23 cellular contexts compared by ENCODE assay signal in the genomic region with DNA sequence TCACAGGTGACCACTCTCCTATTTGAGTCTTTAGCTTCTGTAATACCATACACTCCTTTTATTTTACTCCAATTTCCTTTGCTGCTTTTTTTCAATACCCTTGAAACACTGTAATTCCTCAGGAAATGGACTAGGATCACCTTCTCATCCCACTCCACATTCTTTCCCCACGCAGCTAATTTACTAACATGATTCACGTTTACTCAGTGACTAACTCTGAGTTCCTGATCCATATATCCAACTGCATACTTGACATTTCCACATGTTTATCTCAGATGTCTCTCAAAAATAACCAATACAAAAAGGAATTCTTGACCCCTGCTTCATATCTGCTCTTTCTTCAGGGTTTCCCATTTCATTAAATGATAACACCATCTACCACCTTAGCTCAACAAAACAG. TPM values are rescaled to one million over a fixed set of nuclear protein-coding genes. Genes with fewer than 3 reads are reported as not detected.
DNase-seq lines count a peak whose midpoint lies in the region; ATAC-seq, FAIRE-seq and TF ChIP-seq lines count a peak whose summit lies in the region.
"Had no signal": no experiment of that assay in that cellular context is flagged by ENCODE, and none has a peak within 500 bp of the region (broad histone marks: within the 10 kb centered on the region; RNA-seq: fewer than 3 reads in every experiment).

No MANE protein-coding gene starts in this region.

- H2AFZ ChIP-seq in endothelial cell of umbilical vein (ENCODE audit: low read depth, low read length): no peak overlapping the region

- H3K9ac ChIP-seq in endothelial cell of umbilical vein (replicated peaks; ENCODE audit: extremely low read depth, insufficient read depth, low read length): no peak overlapping the region

- H3K27ac ChIP-seq in endothelial cell of umbilical vein (ENCODE audit: insufficient read depth, low read depth, low read length) (no peak overlapping the region), heart right ventricle (no peak overlapping the region)
- H3K27ac ChIP-seq: heart left ventricle, psoas muscle, VCaP had no signal

- no peak overlapping the region for H3K4me2 ChIP-seq in endothelial cell of umbilical vein (ENCODE audit: insufficient read depth, low read length)

- FAIRE-seq in RCC 7860 (lab: Jason Lieb, UNC) (no peak), endothelial cell of umbilical vein (lab: Jason Lieb, UNC) (peak; percentile 57)

- intact Hi-C loops in endothelial cell of umbilical vein (cut with micrococcal nuclease): no loop called here
- intact Hi-C loops in heart right ventricle (cut with DNase I): no loop called here

- H3K36me3 ChIP-seq in endothelial cell of umbilical vein (ENCODE audit: control insufficient read depth in 2 of 2, extremely low read depth in 1 of 2, insufficient read depth in 2 of 2, low read length in 2 of 2) (no peaks in the 10 kb centered on the region), heart right ventricle (no peaks in the 10 kb centered on the region)
- H3K36me3 ChIP-seq: heart left ventricle had no signal

- H3K4me1 ChIP-seq in endothelial cell of umbilical vein (ENCODE audit: control insufficient read depth, extremely low read depth, insufficient read depth, low read length) (no peaks in the 10 kb centered on the region), heart right ventricle (no peaks in the 10 kb centered on the region)
- H3K4me1 ChIP-seq: heart left ventricle, psoas muscle had no signal

- dilution Hi-C loops in endothelial cell of umbilical vein (cut with MboI; ENCODE audit: extremely low pct_ligation_motif_present, low sequenced_read_pairs): no loop called here

- WGBS in heart right ventricle, 2 donors: 54% methylated on average over 2 of the region's 2 CpGs

- H3K4me3 ChIP-seq in endothelial cell of umbilical vein (replicated peaks in 1 of 3; ENCODE audit: insufficient read depth in 1 of 3, low read depth in 1 of 3, low read length in 3 of 3) (no peak overlapping the region), heart right ventricle (no peak overlapping the region)
- H3K4me3 ChIP-seq: heart left ventricle, psoas muscle had no signal

- peak; percentile 9 for DNase-seq in GM03348 (ENCODE audit: low spot score)
- DNase-seq in RCC 7860 (ENCODE audit: low spot score): peak; percentile 23
- DNase-seq in endothelial cell of umbilical vein (ENCODE audit: low read depth, low spot score): peak; percentile 23
- peak; percentile 51 for DNase-seq in renal cortical epithelial cell (ENCODE audit: low read depth)
- no peak for DNase-seq in heart right ventricle
- no peak for DNase-seq in activated gamma-delta T cell (lab: John Stamatoyannopoulos, UW)
- DNase-seq: activated CD4-positive, alpha-beta T cell treated with anti-CD3 and anti-CD28 coated beads, Interleukin-2, amount 50 U/mL, for 4 hours; AML-193; amygdala; central memory CD4-positive, alpha-beta T cell; DND-41; effector CD4-positive, alpha-beta T cell; heart left ventricle; KBM-7; NCI-H187 treated with DMSO at 0.1 percent for 48 hours; NCI-H774; psoas muscle; SIG-M5; T-helper 2 cell had no signal

- ATAC-seq in GM18873 (IDR thresholded peaks at IDR 0.05; ENCODE audit: low FRiP score, unreplicated experiment) (no peak), heart right ventricle (no peak), GM19035 (IDR thresholded peaks at IDR 0.05; ENCODE audit: unreplicated experiment) (no peak)
- ATAC-seq: heart left ventricle, psoas muscle had no signal

- CTCF ChIA-PET in endothelial cell of umbilical vein (lab: Charles Lee): no interaction called here

- H3K27me3 ChIP-seq in endothelial cell of umbilical vein (ENCODE audit: control insufficient read depth in 2 of 2, insufficient read depth in 2 of 2, low read length in 2 of 2) (no peaks in the 10 kb centered on the region), heart right ventricle (peaks cover 0 to 7% (median 0%) of the 10 kb centered on the region in 7 donors)
- H3K27me3 ChIP-seq: heart left ventricle had no signal

- H3K9me1 ChIP-seq in endothelial cell of umbilical vein (replicated peaks; ENCODE audit: control insufficient read depth, extremely low read depth, insufficient read depth, low read length): no peaks in the 10 kb centered on the region

- TF ChIP-seq POLR2A in endothelial cell of umbilical vein (IDR thresholded peaks at IDR 0.05; ENCODE audit: low read depth, low read length): no peak

- no peaks in the 10 kb centered on the region for H4K20me1 ChIP-seq in endothelial cell of umbilical vein (replicated peaks; ENCODE audit: control insufficient read depth, extremely low read depth, insufficient read depth, low read length)

- no TSS peak for BruUV-seq in endothelial cell of umbilical vein (replicated peaks; lab: Mats Ljungman, UMichigan)

- no peaks in the 10 kb centered on the region for H3K9me3 ChIP-seq in endothelial cell of umbilical vein (replicated peaks; ENCODE audit: control insufficient read depth, insufficient read depth, low read length)
- no peaks in the 10 kb centered on the region for H3K9me3 ChIP-seq in heart right ventricle
- H3K9me3 ChIP-seq: heart left ventricle, psoas muscle had no signal

- POLR2A ChIA-PET in endothelial cell of umbilical vein (lab: Charles Lee): no interaction called here

- no peaks in the 10 kb centered on the region for H3K79me2 ChIP-seq in endothelial cell of umbilical vein (ENCODE audit: control insufficient read depth, insufficient read depth, low read length)

- TF ChIP-seq CTCF in endothelial cell of umbilical vein (IDR thresholded peaks at IDR 0.05; ENCODE audit: extremely low read depth in 1 of 2, insufficient read depth in 1 of 2, low read depth in 1 of 2, low read length in 2 of 2) (no peak), heart right ventricle (IDR thresholded peaks at IDR 0.05) (no peak)

TF ChIP-seq in endothelial cell of umbilical vein, 7 proteins besides CTCF, POLR2A, EP300 and RAD21:
- TF ChIP-seq GATA2 (IDR thresholded peaks at IDR 0.05; ENCODE audit: insufficient read depth, insufficient read length, low read depth, low read length) (peak; percentile 30), FOS (IDR thresholded peaks at IDR 0.05; ENCODE audit: borderline replicate concordance, insufficient read depth, low read length) (no peak)
TF ChIP-seq in endothelial cell of umbilical vein: peak in this region for 1.

RNA-seq across cellular contexts. Expression of a gene that starts 19.9 kb away (rescaled TPM):
- total RNA-seq in endothelial cell of umbilical vein (0.69 and 0.83 TPM in 2 replicates), renal cortical epithelial cell (1.2 and 10.1 TPM in 2 replicates), heart right ventricle (1 to 10 TPM in 1 of 10 donors, under 1 TPM in 9; 0.21 to 1.3 (median 0.45) TPM)
- polyA plus RNA-seq in endothelial cell of umbilical vein (0.22 and 0.23 TPM in 2 replicates), heart right ventricle (under 1 TPM; 0.04 to 0.51 TPM)
- 0.14 and 0.21 TPM in 2 replicates for polyA plus RNA-seq in endothelial cell of umbilical vein (2011; cell fraction: cytosol; rRNA removed)
- polyA plus RNA-seq in endothelial cell of umbilical vein (2011; cell fraction: nucleus; rRNA removed): 1.3 and 1.4 TPM in 2 replicates
- 1.5 and 1.9 TPM in 2 replicates for polyA plus RNA-seq in endothelial cell of umbilical vein (2012)
- 0.17 TPM in 2 replicates for polyA minus RNA-seq in endothelial cell of umbilical vein
- not detected for polyA minus RNA-seq in endothelial cell of umbilical vein (2011; cell fraction: cytosol; rRNA and poly(A)+ RNA removed)
- polyA minus RNA-seq in endothelial cell of umbilical vein (2011; cell fraction: nucleus; rRNA and poly(A)+ RNA removed): 0.63 and 0.96 TPM in 2 replicates
- total RNA-seq: OCI-LY7 had no signal

Comparison
In these comparisons a context has a peak if more than half of its experiments do, and no peak if none do; other contexts are left out.
1. DNase-seq: peak in GM03348 (single experiment), RCC 7860 (single experiment), endothelial cell of umbilical vein (single experiment) and renal cortical epithelial cell (single experiment); none in heart right ventricle (0 of 2) and activated gamma-delta T cell (single experiment).